1 cellular context compared by ENCODE assay signal in the genomic region with DNA sequence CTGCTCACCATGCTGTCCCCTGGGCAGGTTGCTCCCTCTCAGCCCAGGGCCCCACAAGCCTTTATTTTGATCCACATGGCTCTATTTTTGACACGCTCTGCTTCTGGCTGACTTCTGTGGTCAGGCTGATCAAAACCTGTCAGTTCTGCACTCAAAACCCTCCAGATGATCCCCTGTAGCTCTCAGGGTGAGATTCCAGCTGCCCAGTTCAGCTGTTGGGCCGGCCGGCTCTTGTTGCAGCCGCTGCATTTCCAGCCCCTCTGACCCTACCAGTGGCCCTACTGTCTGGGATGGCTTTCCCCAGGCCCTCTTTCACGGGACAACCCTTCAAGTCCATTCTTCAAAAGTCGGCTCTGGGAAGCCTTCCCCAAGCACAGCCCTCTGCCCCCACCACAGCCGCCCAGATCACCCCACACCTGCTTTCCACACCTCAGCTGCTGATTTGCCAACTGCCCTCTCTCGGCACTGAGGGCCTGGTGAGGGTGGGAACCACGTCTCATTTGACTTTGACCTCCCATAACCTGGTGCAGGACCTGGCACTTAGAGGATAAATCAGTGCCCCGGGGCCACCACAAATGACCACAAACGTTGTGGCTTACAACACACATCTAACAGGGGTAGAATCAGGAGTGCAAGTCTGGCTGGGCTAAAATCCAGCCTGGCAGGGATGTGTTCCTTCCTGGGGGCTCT.
TF ChIP-seq lines count a peak whose summit lies in the region.

No MANE protein-coding gene starts in this region.

TF ChIP-seq in IMR-90, 13 proteins besides CTCF, POLR2A, EP300 and RAD21:
- TF ChIP-seq FOS (IDR thresholded peaks at IDR 0.05; ENCODE audit: low read depth, low read length) (no peak), MAFK (IDR thresholded peaks at IDR 0.05; ENCODE audit: low read depth, low read length) (no peak), CHD1 (IDR thresholded peaks at IDR 0.05; ENCODE audit: low read depth, low read length) (no peak), BHLHE40 (IDR thresholded peaks at IDR 0.05; ENCODE audit: low read depth, low read length) (no peak), MXI1 (IDR thresholded peaks at IDR 0.05; ENCODE audit: borderline replicate concordance, low read depth, low read length) (no peak), MAZ (IDR thresholded peaks at IDR 0.05; ENCODE audit: borderline replicate concordance, low read depth, low read length) (no peak), CEBPB (IDR thresholded peaks at IDR 0.05; ENCODE audit: low read depth, low read length) (no peak), RFX5 (IDR thresholded peaks at IDR 0.05; ENCODE audit: low read depth, low read length) (no peak), RCOR1 (IDR thresholded peaks at IDR 0.05; ENCODE audit: insufficient replicate concordance, low read length) (no peak), NFE2L2 (IDR thresholded peaks at IDR 0.05; ENCODE audit: low read depth, low read length) (no peak), SMC3 (IDR thresholded peaks at IDR 0.05; ENCODE audit: low read depth, low read length) (no peak)
- TF ChIP-seq, protein P1, sequence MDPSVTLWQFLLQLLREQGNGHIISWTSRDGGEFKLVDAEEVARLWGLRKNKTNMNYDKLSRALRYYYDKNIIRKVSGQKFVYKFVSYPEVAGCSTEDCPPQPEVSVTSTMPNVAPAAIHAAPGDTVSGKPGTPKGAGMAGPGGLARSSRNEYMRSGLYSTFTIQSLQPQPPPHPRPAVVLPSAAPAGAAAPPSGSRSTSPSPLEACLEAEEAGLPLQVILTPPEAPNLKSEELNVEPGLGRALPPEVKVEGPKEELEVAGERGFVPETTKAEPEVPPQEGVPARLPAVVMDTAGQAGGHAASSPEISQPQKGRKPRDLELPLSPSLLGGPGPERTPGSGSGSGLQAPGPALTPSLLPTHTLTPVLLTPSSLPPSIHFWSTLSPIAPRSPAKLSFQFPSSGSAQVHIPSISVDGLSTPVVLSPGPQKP (IDR thresholded peaks at IDR 0.05; ENCODE audit: borderline replicate concordance, low read depth, low read length): no peak
- TF ChIP-seq, protein P2, sequence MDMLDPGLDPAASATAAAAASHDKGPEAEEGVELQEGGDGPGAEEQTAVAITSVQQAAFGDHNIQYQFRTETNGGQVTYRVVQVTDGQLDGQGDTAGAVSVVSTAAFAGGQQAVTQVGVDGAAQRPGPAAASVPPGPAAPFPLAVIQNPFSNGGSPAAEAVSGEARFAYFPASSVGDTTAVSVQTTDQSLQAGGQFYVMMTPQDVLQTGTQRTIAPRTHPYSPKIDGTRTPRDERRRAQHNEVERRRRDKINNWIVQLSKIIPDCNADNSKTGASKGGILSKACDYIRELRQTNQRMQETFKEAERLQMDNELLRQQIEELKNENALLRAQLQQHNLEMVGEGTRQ (IDR thresholded peaks at IDR 0.05; ENCODE audit: low read depth, low read length): no peak
